ENCODE assay signal across 15 cellular contexts in genomic region chr3:279325-279724, GRCh38.
"Had no signal": no experiment of that assay in that cellular context is flagged by ENCODE, and none has a peak within 500 bp of the region (broad histone marks: within the 10 kb centered on the region; RNA-seq: fewer than 3 reads in every experiment).

No MANE protein-coding gene starts in this region.

- ATAC-seq: heart left ventricle; left cardiac atrium; naive thymus-derived CD4-positive, alpha-beta T cell; stimulated activated naive CD8-positive, alpha-beta T cell treated with anti-CD3 and anti-CD28 coated beads, Interleukin-15, Interleukin-2, amounts not matched to agents 100 U/mL and 50 U/mL, for 24 hours had no signal

- H3K27me3 ChIP-seq: gastrocnemius medialis, heart left ventricle, neutrophil had no signal

- H3K4me1 ChIP-seq: heart left ventricle had no signal

- H3K27ac ChIP-seq: heart left ventricle, neutrophil had no signal

- H3K9me3 ChIP-seq: gastrocnemius medialis, neutrophil had no signal

- H3K4me3 ChIP-seq: gastrocnemius medialis, heart left ventricle, lung had no signal

- DNase-seq: activated naive CD4-positive, alpha-beta T cell; activated T-cell treated with anti-CD3 and anti-CD28 coated beads for 4 hours; aorta; dermis blood vessel endothelial cell; endodermal cell; gastrocnemius medialis; heart left ventricle; left cardiac atrium; naive thymus-derived CD4-positive, alpha-beta T cell; posterior cingulate gyrus; stimulated activated CD4-positive, alpha-beta T cell treated with anti-CD3 and anti-CD28 coated beads, Interleukin-15, amount 100 ng/mL, for 24 hours; stimulated activated CD4-positive, alpha-beta T cell treated with anti-CD3 and anti-CD28 coated beads, Interleukin-4, amount 100 ng/mL, for 1 hour; stimulated activated naive CD8-positive, alpha-beta T cell treated with anti-CD3 and anti-CD28 coated beads, Interleukin-15, Interleukin-2, amounts not matched to agents 100 U/mL and 50 U/mL, for 24 hours had no signal

- H3K36me3 ChIP-seq: gastrocnemius medialis, heart left ventricle, neutrophil had no signal
